In the genomic region with DNA sequence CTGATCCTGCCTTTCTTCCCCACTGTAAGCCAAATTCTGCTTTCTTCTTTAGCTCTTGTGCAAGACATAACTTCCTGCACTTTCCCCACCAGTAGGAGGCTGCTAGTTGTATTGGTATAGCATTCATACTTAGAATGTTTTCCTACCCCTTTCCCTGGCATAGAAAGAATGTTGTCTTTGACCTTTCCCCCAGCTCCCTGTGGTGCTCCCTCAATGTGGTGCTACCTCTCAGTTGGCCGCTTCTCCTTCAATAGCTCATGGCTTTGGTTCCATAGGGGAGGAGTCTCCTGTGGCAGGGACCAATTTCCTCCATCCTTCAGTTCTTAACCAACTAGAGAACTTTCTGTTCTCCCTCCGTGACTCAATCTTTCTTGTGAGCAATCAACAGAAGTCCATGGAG, we compare ENCODE assay signal across 8 cellular contexts.
DNase-seq lines count a peak whose midpoint lies in the region; ATAC-seq, FAIRE-seq and TF ChIP-seq lines count a peak whose summit lies in the region.

No MANE protein-coding gene starts in this region.

- H3K9me3 ChIP-seq in psoas muscle: no peaks in the 10 kb centered on the region

- no peaks in the 10 kb centered on the region for H3K4me1 ChIP-seq in psoas muscle

- peak; percentile 9 for ATAC-seq in GM21723 (IDR thresholded peaks at IDR 0.05; ENCODE audit: unreplicated experiment)
- ATAC-seq in GM18520 (IDR thresholded peaks at IDR 0.05; ENCODE audit: unreplicated experiment): no peak
- ATAC-seq in psoas muscle: no peak

- 82 to 98% (median 89%) methylated on average over 2 of the region's 2 CpGs for WGBS in psoas muscle, 3 donors

- TF ChIP-seq CTCF in psoas muscle (IDR thresholded peaks at IDR 0.05) (no peak), D721Med (IDR thresholded peaks at IDR 0.05; ENCODE audit: insufficient read depth, missing control alignments) (no peak)

- no peak for FAIRE-seq in D721Med (lab: Jason Lieb, UNC)

- H3K4me3 ChIP-seq in psoas muscle: no peak overlapping the region

- H3K36me3 ChIP-seq in psoas muscle (ENCODE audit: insufficient read depth in 1 of 2, low read depth in 1 of 2): no peaks in the 10 kb centered on the region

- no peaks in the 10 kb centered on the region for H3K27me3 ChIP-seq in psoas muscle (ENCODE audit: insufficient read depth in 3 of 3, low read length in 2 of 3)

- intact Hi-C loops in psoas muscle (cut with DNase I): no loop called here

- H3K27ac ChIP-seq in psoas muscle: no peak overlapping the region

- DNase-seq in ELR (ENCODE audit: low read depth): peak; percentile 39
- peak; percentile 19 for DNase-seq in NCI-H69 (lab: John Stamatoyannopoulos, UW)
- peak; percentile 54 for DNase-seq in iPS-NIHi11 (ENCODE audit: low spot score)
- DNase-seq in activated effector memory CD4-positive, alpha-beta T cell treated with anti-CD3 and anti-CD28 coated beads, Interleukin-2, amount 50 U/mL, for 16 hours: no peak
- DNase-seq in psoas muscle: no peak
- no peak for DNase-seq in D721Med (ENCODE audit: insufficient read length, low spot score)

Comparison
In these comparisons a context has a peak if more than half of its experiments do, and no peak if none do; other contexts are left out.
1. DNase-seq: peak in ELR (single experiment), NCI-H69 (single experiment) and iPS-NIHi11 (single experiment); none in activated effector memory CD4-positive, alpha-beta T cell treated with anti-CD3 and anti-CD28 coated beads, Interleukin-2, amount 50 U/mL, for 16 hours (single experiment), psoas muscle (0 of 2) and D721Med (single experiment).